ENCODE assay signal across 12 cellular contexts in the genomic region with DNA sequence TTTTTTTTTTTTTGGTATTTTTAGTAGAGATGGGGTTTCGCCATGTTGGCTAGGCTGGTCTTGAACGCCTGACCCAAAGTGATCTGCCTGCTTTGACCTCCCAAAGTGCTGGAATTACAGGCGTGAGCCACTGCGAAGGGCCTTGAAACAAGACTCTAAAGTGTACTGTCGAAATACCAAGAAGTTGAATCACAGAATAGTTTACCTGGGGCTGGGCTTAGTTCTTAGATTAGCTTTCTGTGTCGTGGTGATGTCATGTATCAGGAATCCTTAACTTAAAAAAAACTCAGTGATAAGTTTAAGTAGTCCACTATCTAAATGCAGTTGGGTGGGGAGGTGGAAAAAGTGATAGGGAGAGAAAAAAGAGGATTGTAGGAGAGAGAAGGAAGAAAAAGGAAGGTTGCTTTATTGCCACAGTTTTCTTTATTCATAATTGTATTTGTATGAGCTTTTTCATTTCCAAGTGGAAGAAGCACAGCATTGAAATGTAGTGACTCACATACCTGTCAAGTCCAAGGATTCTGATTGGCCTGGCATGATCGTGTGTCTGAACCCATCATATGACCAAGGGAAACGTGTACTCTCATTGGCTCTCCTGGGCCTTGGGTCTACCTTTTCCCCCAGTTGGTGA. TPM values are rescaled to one million over a fixed set of nuclear protein-coding genes. Genes with fewer than 3 reads are reported as not detected.
DNase-seq lines count a peak whose midpoint lies in the region; ATAC-seq, FAIRE-seq and TF ChIP-seq lines count a peak whose summit lies in the region.
"Had no signal": no experiment of that assay in that cellular context is flagged by ENCODE, and none has a peak within 500 bp of the region (broad histone marks: within the 10 kb centered on the region; RNA-seq: fewer than 3 reads in every experiment).

No MANE protein-coding gene starts in this region.

- H3K27ac ChIP-seq in foreskin keratinocyte (peak overlapping the region; percentile 38), small intestine (ENCODE audit: low read depth in 1 of 2, low read length in 1 of 2) (peak overlapping the region; percentile 65 to 76)
- no peak overlapping the region for H3K27ac ChIP-seq in CD8-positive, alpha-beta memory T cell (ENCODE audit: low read depth, low read length)
- H3K27ac ChIP-seq: gastrocnemius medialis had no signal

- TF ChIP-seq CTCF in HFFc6 (IDR thresholded peaks at IDR 0.05) (no peak), foreskin keratinocyte (conservative IDR thresholded peaks at IDR 0.05) (no peak)

- peak overlapping the region; percentile 61 for H3K4me3 Mint-ChIP-seq in HFFc6
- H3K4me3 Mint-ChIP-seq in CD8-positive, alpha-beta memory T cell: no peak overlapping the region
- H3K4me3 Mint-ChIP-seq: activated CD8-positive, alpha-beta memory T cell treated with anti-CD3 and anti-CD28 coated beads, Interleukin-2, amount 10 ng/mL, durations not matched to agents 7 days and 5 days had no signal

- no peaks in the 10 kb centered on the region for H3K36me3 ChIP-seq in small intestine (ENCODE audit: control insufficient read depth in 2 of 2, insufficient read depth in 2 of 2, low read length in 2 of 2)
- no peaks in the 10 kb centered on the region for H3K36me3 ChIP-seq in CD8-positive, alpha-beta memory T cell (ENCODE audit: insufficient read depth, low read length)
- H3K36me3 ChIP-seq: gastrocnemius medialis had no signal

- FAIRE-seq in small intestine (lab: Jason Lieb, UNC): no peak
- FAIRE-seq: GM18507 had no signal

- peak; percentile 97 for ATAC-seq in foreskin keratinocyte
- no peak for ATAC-seq in HG02981 (IDR thresholded peaks at IDR 0.05; ENCODE audit: unreplicated experiment)
- ATAC-seq in HG03571 (IDR thresholded peaks at IDR 0.05; ENCODE audit: unreplicated experiment): no peak
- ATAC-seq: activated CD8-positive, alpha-beta memory T cell treated with anti-CD3 and anti-CD28 coated beads, Interleukin-2, amount 10 ng/mL, durations not matched to agents 7 days and 5 days had no signal

- H3K4me1 Mint-ChIP-seq in HFFc6 (ENCODE audit: low read depth): peaks cover 73% of the 10 kb centered on the region
- peaks cover 0 to 4% (median 0%) of the 10 kb centered on the region in 3 donors for H3K4me1 Mint-ChIP-seq in CD8-positive, alpha-beta memory T cell
- H3K4me1 Mint-ChIP-seq: activated CD8-positive, alpha-beta memory T cell treated with anti-CD3 and anti-CD28 coated beads, Interleukin-2, amount 10 ng/mL, durations not matched to agents 7 days and 5 days had no signal

- H3K4me1 ChIP-seq in foreskin keratinocyte (peaks cover 14% of the 10 kb centered on the region), small intestine (ENCODE audit: control insufficient read depth in 2 of 2, insufficient read depth in 1 of 2, low read depth in 1 of 2, low read length in 1 of 2) (peaks cover 12 to 14% of the 10 kb centered on the region in 2 donors)
- no peaks in the 10 kb centered on the region for H3K4me1 ChIP-seq in CD8-positive, alpha-beta memory T cell (ENCODE audit: insufficient read depth, low read length)

- H3K9me3 ChIP-seq in small intestine (ENCODE audit: control insufficient read depth, low read depth): no peaks in the 10 kb centered on the region
- no peaks in the 10 kb centered on the region for H3K9me3 ChIP-seq in CD8-positive, alpha-beta memory T cell (ENCODE audit: low read length)
- H3K9me3 ChIP-seq: gastrocnemius medialis had no signal

- no peak overlapping the region for H3K4me3 ChIP-seq in small intestine (ENCODE audit: low read depth in 1 of 2, low read length in 2 of 2)
- H3K4me3 ChIP-seq in CD8-positive, alpha-beta memory T cell (ENCODE audit: low read length): no peak overlapping the region
- H3K4me3 ChIP-seq: gastrocnemius medialis had no signal

- H3K27ac Mint-ChIP-seq in HFFc6: peak overlapping the region; percentile 79
- H3K27ac Mint-ChIP-seq in CD8-positive, alpha-beta memory T cell: no peak overlapping the region
- H3K27ac Mint-ChIP-seq: activated CD8-positive, alpha-beta memory T cell treated with anti-CD3 and anti-CD28 coated beads, Interleukin-2, amount 10 ng/mL, durations not matched to agents 7 days and 5 days had no signal

- peaks cover 1% of the 10 kb centered on the region for H3K27me3 Mint-ChIP-seq in HFFc6 (ENCODE audit: insufficient read depth)
- H3K27me3 Mint-ChIP-seq in CD8-positive, alpha-beta memory T cell: peaks cover 0 to 23% of the 10 kb centered on the region in 2 donors

- POLR2A ChIA-PET in CD8-positive, alpha-beta memory T cell (lab: Charles Lee): interaction anchor here (0.6 kb wide), 1 partner anchor 9 kb away, joined by 3 read pairs; no protein-coding TSS in a partner anchor

- CTCF ChIA-PET in CD8-positive, alpha-beta memory T cell (lab: Charles Lee): no interaction called here

- H3K36me3 Mint-ChIP-seq in HFFc6 (ENCODE audit: low read depth): peaks cover 57% of the 10 kb centered on the region
- H3K36me3 Mint-ChIP-seq in CD8-positive, alpha-beta memory T cell: peaks cover 0 to 4% (median 1%) of the 10 kb centered on the region in 3 donors
- H3K36me3 Mint-ChIP-seq: activated CD8-positive, alpha-beta memory T cell treated with anti-CD3 and anti-CD28 coated beads, Interleukin-2, amount 10 ng/mL, durations not matched to agents 7 days and 5 days had no signal

- DNase-seq in HFFc6 (peak; percentile 88), SW480 (ENCODE audit: low spot score) (peak; percentile 57), foreskin keratinocyte (peak; percentile 95 to 99), small intestine (peak; percentile 93), NAMALWA (ENCODE audit: low spot score) (no peak)
- DNase-seq in CD8-positive, alpha-beta memory T cell: no peak
- DNase-seq: activated CD8-positive, alpha-beta memory T cell treated with anti-CD3 and anti-CD28 coated beads, Interleukin-2, amount 10 ng/mL, durations not matched to agents 7 days and 5 days; gastrocnemius medialis; NCI-H2227 treated with DMSO at 0.1 percent for 48 hours had no signal

- H3K27me3 ChIP-seq in foreskin keratinocyte (no peaks in the 10 kb centered on the region), small intestine (ENCODE audit: control insufficient read depth in 2 of 2, insufficient read depth in 2 of 2, low read length in 2 of 2) (no peaks in the 10 kb centered on the region)
- H3K27me3 ChIP-seq in CD8-positive, alpha-beta memory T cell (ENCODE audit: insufficient read depth, low read length, poor library complexity, severe bottlenecking): no peaks in the 10 kb centered on the region
- H3K27me3 ChIP-seq: gastrocnemius medialis had no signal

- peaks cover 11% of the 10 kb centered on the region for H3K9me3 Mint-ChIP-seq in HFFc6
- no peaks in the 10 kb centered on the region for H3K9me3 Mint-ChIP-seq in CD8-positive, alpha-beta memory T cell

- WGBS in small intestine, 3 donors: 24 to 65% (median 38%) methylated on average over 8 of the region's 8 CpGs

RNA-seq across cellular contexts. Expression of a gene that starts 13.4 kb away (rescaled TPM):
- total RNA-seq in HFFc6 (2021; fragmentation: NEBNext Ultra II Directional; extraction: Animal tissue kit (Norgen Biotek cat#: 25700)): 10 to 100 TPM; 47.7 to 54.8 (median 54.0) TPM
- 37.7 and 38.0 TPM in 2 replicates for total RNA-seq in foreskin keratinocyte
- 13.3 and 13.6 TPM in 2 replicates for polyA plus RNA-seq in foreskin keratinocyte
- 10 to 100 TPM; 10.5 to 21.5 (median 20.8) TPM for polyA plus RNA-seq in small intestine
- 1 to 10 TPM; 4.9 to 5.5 TPM for total RNA-seq in CD8-positive, alpha-beta memory T cell
- polyA plus RNA-seq in CD8-positive, alpha-beta memory T cell: 2.7 TPM

RNA-seq across cellular contexts. Expression of a gene that starts 14.2 kb away (rescaled TPM):
- 10 to 100 TPM; 28.0 to 32.8 (median 30.2) TPM for total RNA-seq in HFFc6 (2021; fragmentation: NEBNext Ultra II Directional; extraction: Animal tissue kit (Norgen Biotek cat#: 25700))
- total RNA-seq in foreskin keratinocyte: 15.5 and 17.2 TPM in 2 replicates
- 18.7 and 19.9 TPM in 2 replicates for polyA plus RNA-seq in foreskin keratinocyte
- 10 to 100 TPM; 13.5 to 16.5 (median 15.2) TPM for polyA plus RNA-seq in small intestine
- total RNA-seq in CD8-positive, alpha-beta memory T cell: 10 to 100 TPM; 30.6 to 31.1 TPM
- polyA plus RNA-seq in CD8-positive, alpha-beta memory T cell: 34.9 TPM

Comparison
In these comparisons a context has a peak if more than half of its experiments do, and no peak if none do; other contexts are left out.
1. DNase-seq: peak in HFFc6 (single experiment), SW480 (single experiment), foreskin keratinocyte (2 of 2) and small intestine (single experiment); none in CD8-positive, alpha-beta memory T cell (0 of 5) and NAMALWA (single experiment).